ENCODE assay signal across 10 cellular contexts in the genomic region with DNA sequence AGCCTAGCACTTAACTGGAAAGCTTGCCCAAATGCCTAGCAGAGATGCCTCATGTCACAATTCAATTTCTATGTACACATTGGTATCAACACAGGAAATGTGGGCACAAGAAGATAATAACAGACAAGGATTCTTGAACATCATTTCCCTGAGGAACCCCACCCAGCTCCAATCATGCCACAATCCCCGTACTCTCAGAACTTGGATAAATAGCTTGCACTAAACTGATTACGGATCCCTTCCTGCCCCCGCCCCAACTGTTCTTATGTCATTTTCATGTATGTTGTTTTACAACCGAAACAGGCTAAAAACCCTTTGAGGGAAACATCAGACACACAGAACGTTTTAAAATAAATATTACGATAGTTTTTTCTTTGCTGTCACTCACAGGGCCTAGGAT.
"Had no signal": no experiment of that assay in that cellular context is flagged by ENCODE, and none has a peak within 500 bp of the region (broad histone marks: within the 10 kb centered on the region; RNA-seq: fewer than 3 reads in every experiment).

No MANE protein-coding gene starts in this region.

- H3K27me3 ChIP-seq: foreskin keratinocyte, right atrium auricular region, transverse colon had no signal

- ATAC-seq: foreskin keratinocyte; natural killer cell treated with Interleukin-12 subunit alpha and Interleukin-12 subunit beta and Interleukin-15 and Interleukin-18, amount 100 ng/mL, for 72 hours had no signal

- H3K27ac Mint-ChIP-seq: natural killer cell treated with Interleukin-12 subunit alpha and Interleukin-12 subunit beta and Interleukin-15 and Interleukin-18, amount 100 ng/mL, for 72 hours had no signal

- H3K4me3 ChIP-seq: right atrium auricular region, skin epidermis, transverse colon had no signal

- H3K36me3 Mint-ChIP-seq: natural killer cell treated with Interleukin-12 subunit alpha and Interleukin-12 subunit beta and Interleukin-15 and Interleukin-18, amount 100 ng/mL, for 72 hours had no signal

- H3K9me3 Mint-ChIP-seq: natural killer cell treated with Interleukin-12 subunit alpha and Interleukin-12 subunit beta and Interleukin-15 and Interleukin-18, amount 100 ng/mL, for 72 hours had no signal

- H3K27ac ChIP-seq: foreskin keratinocyte, right atrium auricular region, skin epidermis, transverse colon had no signal

- H3K4me3 Mint-ChIP-seq: natural killer cell treated with Interleukin-12 subunit alpha and Interleukin-12 subunit beta and Interleukin-15 and Interleukin-18, amount 100 ng/mL, for 72 hours had no signal

- H3K27me3 Mint-ChIP-seq: natural killer cell treated with Interleukin-12 subunit alpha and Interleukin-12 subunit beta and Interleukin-15 and Interleukin-18, amount 100 ng/mL, for 72 hours had no signal

- DNase-seq: foreskin keratinocyte, head of caudate nucleus, nucleus accumbens, transverse colon had no signal

- FAIRE-seq: colon, endothelial cell of umbilical vein, islet of Langerhans had no signal
